In genomic region chr14:21382095-21382494, GRCh38 we compare ENCODE assay signal across 9 cellular contexts. TPM values are rescaled to one million over a fixed set of nuclear protein-coding genes. Genes with fewer than 3 reads are reported as not detected.
DNase-seq lines count a peak whose midpoint lies in the region; ATAC-seq and TF ChIP-seq lines count a peak whose summit lies in the region.
"Had no signal": no experiment of that assay in that cellular context is flagged by ENCODE, and none has a peak within 500 bp of the region (broad histone marks: within the 10 kb centered on the region; RNA-seq: fewer than 3 reads in every experiment).

No MANE protein-coding gene starts in this region.

- H3K9me3 Mint-ChIP-seq in WTC11 = no peaks in the 10 kb centered on the region

- H3K9me3 ChIP-seq in BE2C (no peaks in the 10 kb centered on the region), HAP-1 (no peaks in the 10 kb centered on the region), iPS-18a (ENCODE audit: control insufficient read depth, low read depth, low read length) (no peaks in the 10 kb centered on the region)

- CTCF ChIA-PET in WTC11 (lab: Charles Lee) = no interaction called here

- no peaks in the 10 kb centered on the region for H3K4me1 ChIP-seq in BE2C
- H3K4me1 ChIP-seq in HAP-1 = peaks cover 24% of the 10 kb centered on the region
- peaks cover 12% of the 10 kb centered on the region for H3K4me1 ChIP-seq in iPS-18a (ENCODE audit: control insufficient read depth, low read depth, low read length)

- peaks cover 22% of the 10 kb centered on the region for H3K36me3 Mint-ChIP-seq in WTC11

- H3K4me1 Mint-ChIP-seq in WTC11 = peaks cover 18% of the 10 kb centered on the region

- no peak for ATAC-seq in WTC11
- ATAC-seq in GM21526 (IDR thresholded peaks at IDR 0.05; ENCODE audit: low FRiP score, unreplicated experiment) = no peak
- ATAC-seq in GM19395 (IDR thresholded peaks at IDR 0.05; ENCODE audit: unreplicated experiment) = no peak

- peak overlapping the region; percentile 56 for H3K27ac Mint-ChIP-seq in WTC11

- peak overlapping the region; percentile 99 for H3K9ac ChIP-seq in iPS-18a (ENCODE audit: low read length)

- in situ Hi-C loops in HAP-1 (cut with MboI; ENCODE audit: low sequenced_read_pairs) = no loop called here

- H3K4me3 ChIP-seq in BE2C (ENCODE audit: low read depth, low read length) (peak overlapping the region; percentile 98), HAP-1 (peak overlapping the region; percentile 79), iPS-18a (ENCODE audit: low read length) (peak overlapping the region; percentile 99)

- H3K4me3 Mint-ChIP-seq in WTC11 = peak overlapping the region; percentile 100

- no peaks in the 10 kb centered on the region for H3K27me3 Mint-ChIP-seq in WTC11 (ENCODE audit: low read depth)

- DNase-seq in BE2C (no peak), HAP-1 (ENCODE audit: low spot score in 2 of 2) (no peak), WTC11 (ENCODE audit: low spot score) (no peak), islet precursor cell (no peak), NCI-H526 treated with DMSO at 0.1 percent for 48 hours (lab: John Stamatoyannopoulos, UW) (no peak)
- DNase-seq: NCI-H82 had no signal

- no peak for TF ChIP-seq CTCF in BE2C (IDR thresholded peaks at IDR 0.05; ENCODE audit: low read depth, low read length)
- TF ChIP-seq CTCF in WTC11 (IDR thresholded peaks at IDR 0.05) = no peak

- peaks cover 17% of the 10 kb centered on the region for H3K36me3 ChIP-seq in BE2C
- H3K36me3 ChIP-seq in HAP-1 (replicated peaks) = peaks cover 18% of the 10 kb centered on the region
- H3K36me3 ChIP-seq in iPS-18a (ENCODE audit: control insufficient read depth, low read depth, low read length) = peaks cover 30% of the 10 kb centered on the region

- POLR2A ChIA-PET in WTC11 (lab: Charles Lee) = no interaction called here

- no peak overlapping the region for H3K27ac ChIP-seq in iPS-18a (ENCODE audit: low read length)

- H3K27me3 ChIP-seq in BE2C = no peaks in the 10 kb centered on the region
- no peaks in the 10 kb centered on the region for H3K27me3 ChIP-seq in HAP-1 (ENCODE audit: low read depth)
- no peaks in the 10 kb centered on the region for H3K27me3 ChIP-seq in iPS-18a (ENCODE audit: control insufficient read depth, insufficient read depth, low read length)

TF ChIP-seq in WTC11, 78 proteins besides CTCF, POLR2A, EP300 and RAD21:
- no peak for TF ChIP-seq FOXP4 (CRISPR knock-in tag; IDR thresholded peaks at IDR 0.05)
- TF ChIP-seq ZNF263 (CRISPR knock-in tag; IDR thresholded peaks at IDR 0.05; ENCODE audit: low read depth) = no peak
- no peak for TF ChIP-seq NR3C1 (CRISPR knock-in tag; conservative IDR thresholded peaks at IDR 0.05; ENCODE audit: low read depth)
- no peak for TF ChIP-seq NFATC4 (CRISPR knock-in tag; IDR thresholded peaks at IDR 0.05)
- TF ChIP-seq IRF2 (CRISPR knock-in tag; IDR thresholded peaks at IDR 0.05; ENCODE audit: borderline replicate concordance, low read depth) = no peak

RNA-seq across cellular contexts. Expression of gene SUPT16H, which starts 1.7 kb away (rescaled TPM):
- polyA plus RNA-seq in BE2C (2012; ENCODE audit: insufficient read depth, insufficient read length, low read depth) = 65.1 TPM
- 153 to 178 TPM (median 157 TPM) in 3 replicates for total RNA-seq in WTC11 (2021)
